3 cellular contexts compared by ENCODE assay signal in the genomic region with DNA sequence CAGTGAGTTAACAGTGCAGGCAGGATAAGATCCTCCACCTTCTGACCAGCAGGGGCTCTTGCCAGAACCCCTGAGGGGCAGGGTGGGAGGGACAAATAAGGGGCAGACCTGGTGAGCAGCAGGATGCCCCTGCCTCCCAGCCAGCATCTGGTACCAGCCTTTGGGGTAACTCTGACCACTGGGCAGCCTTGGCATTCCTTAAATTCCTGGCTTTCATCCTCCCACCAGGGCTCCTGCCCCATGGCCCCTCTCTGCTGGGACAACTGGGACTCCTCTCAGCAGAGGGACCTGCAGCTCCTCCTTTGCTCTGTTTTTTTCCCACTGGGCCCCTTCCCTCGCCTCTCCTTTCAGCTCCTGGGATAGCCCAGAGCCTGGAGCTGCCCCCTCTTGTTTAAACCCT.
TF ChIP-seq lines count a peak whose summit lies in the region.

No MANE protein-coding gene starts in this region.

TF ChIP-seq in GM23338, 12 proteins besides CTCF, POLR2A, EP300 and RAD21:
- TF ChIP-seq ZNF331 (CRISPR knock-in tag; IDR thresholded peaks at IDR 0.05; ENCODE audit: low read depth) (no peak), EZH2 (IDR thresholded peaks at IDR 0.05; ENCODE audit: low read depth, unreplicated experiment) (no peak), EZH2phosphoT487 (IDR thresholded peaks at IDR 0.05; ENCODE audit: unreplicated experiment) (no peak), STAT1 (IDR thresholded peaks at IDR 0.05; ENCODE audit: unreplicated experiment) (no peak)
- TF ChIP-seq, protein P1, sequence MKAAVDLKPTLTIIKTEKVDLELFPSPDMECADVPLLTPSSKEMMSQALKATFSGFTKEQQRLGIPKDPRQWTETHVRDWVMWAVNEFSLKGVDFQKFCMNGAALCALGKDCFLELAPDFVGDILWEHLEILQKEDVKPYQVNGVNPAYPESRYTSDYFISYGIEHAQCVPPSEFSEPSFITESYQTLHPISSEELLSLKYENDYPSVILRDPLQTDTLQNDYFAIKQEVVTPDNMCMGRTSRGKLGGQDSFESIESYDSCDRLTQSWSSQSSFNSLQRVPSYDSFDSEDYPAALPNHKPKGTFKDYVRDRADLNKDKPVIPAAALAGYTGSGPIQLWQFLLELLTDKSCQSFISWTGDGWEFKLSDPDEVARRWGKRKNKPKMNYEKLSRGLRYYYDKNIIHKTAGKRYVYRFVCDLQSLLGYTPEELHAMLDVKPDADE (IDR thresholded peaks at IDR 0.05) = no peak

TF ChIP-seq in Ishikawa, 13 proteins besides CTCF, POLR2A, EP300 and RAD21:
- TF ChIP-seq TEAD4 (IDR thresholded peaks at IDR 0.05) (peak; percentile 87), FOXM1 (IDR thresholded peaks at IDR 0.05; ENCODE audit: borderline replicate concordance, low read depth) (no peak)

TF ChIP-seq in H1, 55 proteins besides CTCF, POLR2A, EP300 and RAD21:
- TF ChIP-seq GTF2F1 (IDR thresholded peaks at IDR 0.05; ENCODE audit: borderline replicate concordance, low read depth, low read length) = no peak
- TF ChIP-seq CREB1 (IDR thresholded peaks at IDR 0.05) = no peak
- no peak for TF ChIP-seq JUN (IDR thresholded peaks at IDR 0.05; ENCODE audit: low read depth, low read length)
- TF ChIP-seq CHD2 (IDR thresholded peaks at IDR 0.05; ENCODE audit: low read length) = no peak
- TF ChIP-seq, protein P2, sequence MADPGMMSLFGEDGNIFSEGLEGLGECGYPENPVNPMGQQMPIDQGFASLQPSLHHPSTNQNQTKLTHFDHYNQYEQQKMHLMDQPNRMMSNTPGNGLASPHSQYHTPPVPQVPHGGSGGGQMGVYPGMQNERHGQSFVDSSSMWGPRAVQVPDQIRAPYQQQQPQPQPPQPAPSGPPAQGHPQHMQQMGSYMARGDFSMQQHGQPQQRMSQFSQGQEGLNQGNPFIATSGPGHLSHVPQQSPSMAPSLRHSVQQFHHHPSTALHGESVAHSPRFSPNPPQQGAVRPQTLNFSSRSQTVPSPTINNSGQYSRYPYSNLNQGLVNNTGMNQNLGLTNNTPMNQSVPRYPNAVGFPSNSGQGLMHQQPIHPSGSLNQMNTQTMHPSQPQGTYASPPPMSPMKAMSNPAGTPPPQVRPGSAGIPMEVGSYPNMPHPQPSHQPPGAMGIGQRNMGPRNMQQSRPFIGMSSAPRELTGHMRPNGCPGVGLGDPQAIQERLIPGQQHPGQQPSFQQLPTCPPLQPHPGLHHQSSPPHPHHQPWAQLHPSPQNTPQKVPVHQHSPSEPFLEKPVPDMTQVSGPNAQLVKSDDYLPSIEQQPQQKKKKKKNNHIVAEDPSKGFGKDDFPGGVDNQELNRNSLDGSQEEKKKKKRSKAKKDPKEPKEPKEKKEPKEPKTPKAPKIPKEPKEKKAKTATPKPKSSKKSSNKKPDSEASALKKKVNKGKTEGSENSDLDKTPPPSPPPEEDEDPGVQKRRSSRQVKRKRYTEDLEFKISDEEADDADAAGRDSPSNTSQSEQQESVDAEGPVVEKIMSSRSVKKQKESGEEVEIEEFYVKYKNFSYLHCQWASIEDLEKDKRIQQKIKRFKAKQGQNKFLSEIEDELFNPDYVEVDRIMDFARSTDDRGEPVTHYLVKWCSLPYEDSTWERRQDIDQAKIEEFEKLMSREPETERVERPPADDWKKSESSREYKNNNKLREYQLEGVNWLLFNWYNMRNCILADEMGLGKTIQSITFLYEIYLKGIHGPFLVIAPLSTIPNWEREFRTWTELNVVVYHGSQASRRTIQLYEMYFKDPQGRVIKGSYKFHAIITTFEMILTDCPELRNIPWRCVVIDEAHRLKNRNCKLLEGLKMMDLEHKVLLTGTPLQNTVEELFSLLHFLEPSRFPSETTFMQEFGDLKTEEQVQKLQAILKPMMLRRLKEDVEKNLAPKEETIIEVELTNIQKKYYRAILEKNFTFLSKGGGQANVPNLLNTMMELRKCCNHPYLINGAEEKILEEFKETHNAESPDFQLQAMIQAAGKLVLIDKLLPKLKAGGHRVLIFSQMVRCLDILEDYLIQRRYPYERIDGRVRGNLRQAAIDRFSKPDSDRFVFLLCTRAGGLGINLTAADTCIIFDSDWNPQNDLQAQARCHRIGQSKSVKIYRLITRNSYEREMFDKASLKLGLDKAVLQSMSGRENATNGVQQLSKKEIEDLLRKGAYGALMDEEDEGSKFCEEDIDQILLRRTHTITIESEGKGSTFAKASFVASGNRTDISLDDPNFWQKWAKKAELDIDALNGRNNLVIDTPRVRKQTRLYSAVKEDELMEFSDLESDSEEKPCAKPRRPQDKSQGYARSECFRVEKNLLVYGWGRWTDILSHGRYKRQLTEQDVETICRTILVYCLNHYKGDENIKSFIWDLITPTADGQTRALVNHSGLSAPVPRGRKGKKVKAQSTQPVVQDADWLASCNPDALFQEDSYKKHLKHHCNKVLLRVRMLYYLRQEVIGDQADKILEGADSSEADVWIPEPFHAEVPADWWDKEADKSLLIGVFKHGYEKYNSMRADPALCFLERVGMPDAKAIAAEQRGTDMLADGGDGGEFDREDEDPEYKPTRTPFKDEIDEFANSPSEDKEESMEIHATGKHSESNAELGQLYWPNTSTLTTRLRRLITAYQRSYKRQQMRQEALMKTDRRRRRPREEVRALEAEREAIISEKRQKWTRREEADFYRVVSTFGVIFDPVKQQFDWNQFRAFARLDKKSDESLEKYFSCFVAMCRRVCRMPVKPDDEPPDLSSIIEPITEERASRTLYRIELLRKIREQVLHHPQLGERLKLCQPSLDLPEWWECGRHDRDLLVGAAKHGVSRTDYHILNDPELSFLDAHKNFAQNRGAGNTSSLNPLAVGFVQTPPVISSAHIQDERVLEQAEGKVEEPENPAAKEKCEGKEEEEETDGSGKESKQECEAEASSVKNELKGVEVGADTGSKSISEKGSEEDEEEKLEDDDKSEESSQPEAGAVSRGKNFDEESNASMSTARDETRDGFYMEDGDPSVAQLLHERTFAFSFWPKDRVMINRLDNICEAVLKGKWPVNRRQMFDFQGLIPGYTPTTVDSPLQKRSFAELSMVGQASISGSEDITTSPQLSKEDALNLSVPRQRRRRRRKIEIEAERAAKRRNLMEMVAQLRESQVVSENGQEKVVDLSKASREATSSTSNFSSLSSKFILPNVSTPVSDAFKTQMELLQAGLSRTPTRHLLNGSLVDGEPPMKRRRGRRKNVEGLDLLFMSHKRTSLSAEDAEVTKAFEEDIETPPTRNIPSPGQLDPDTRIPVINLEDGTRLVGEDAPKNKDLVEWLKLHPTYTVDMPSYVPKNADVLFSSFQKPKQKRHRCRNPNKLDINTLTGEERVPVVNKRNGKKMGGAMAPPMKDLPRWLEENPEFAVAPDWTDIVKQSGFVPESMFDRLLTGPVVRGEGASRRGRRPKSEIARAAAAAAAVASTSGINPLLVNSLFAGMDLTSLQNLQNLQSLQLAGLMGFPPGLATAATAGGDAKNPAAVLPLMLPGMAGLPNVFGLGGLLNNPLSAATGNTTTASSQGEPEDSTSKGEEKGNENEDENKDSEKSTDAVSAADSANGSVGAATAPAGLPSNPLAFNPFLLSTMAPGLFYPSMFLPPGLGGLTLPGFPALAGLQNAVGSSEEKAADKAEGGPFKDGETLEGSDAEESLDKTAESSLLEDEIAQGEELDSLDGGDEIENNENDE (IDR thresholded peaks at IDR 0.05; ENCODE audit: insufficient replicate concordance, low read length) = no peak
- TF ChIP-seq TBP (IDR thresholded peaks at IDR 0.05; ENCODE audit: low read depth, low read length) = no peak
- no peak for TF ChIP-seq TAF7 (optimal IDR thresholded peaks at IDR 0.05; ENCODE audit: borderline replicate concordance, low read depth, low read length)
- no peak for TF ChIP-seq RBBP5 (IDR thresholded peaks at IDR 0.05; ENCODE audit: borderline replicate concordance, low read depth, low read length)
- TF ChIP-seq HDAC2 (IDR thresholded peaks at IDR 0.05; ENCODE audit: borderline replicate concordance in 1 of 2, low read depth in 2 of 2, low read length in 2 of 2) = peak in 1 of 2 experiments; percentile 76; a peak in 1 of 4 replicates
- TF ChIP-seq, protein P3, sequence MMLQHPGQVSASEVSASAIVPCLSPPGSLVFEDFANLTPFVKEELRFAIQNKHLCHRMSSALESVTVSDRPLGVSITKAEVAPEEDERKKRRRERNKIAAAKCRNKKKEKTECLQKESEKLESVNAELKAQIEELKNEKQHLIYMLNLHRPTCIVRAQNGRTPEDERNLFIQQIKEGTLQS (IDR thresholded peaks at IDR 0.05; ENCODE audit: insufficient read depth, low read depth, low read length) = no peak
- no peak for TF ChIP-seq TAF1 (IDR thresholded peaks at IDR 0.05; ENCODE audit: low read depth, low read length)
- TF ChIP-seq ASH2L (IDR thresholded peaks at IDR 0.05; ENCODE audit: low read length) = peak; percentile 81
- TF ChIP-seq SP4 (IDR thresholded peaks at IDR 0.05; ENCODE audit: low read length) = no peak
- no peak; the same call in 1 of the 2 replicates for TF ChIP-seq KDM1A (IDR thresholded peaks at IDR 0.05; ENCODE audit: borderline replicate concordance, low read length)
- no peak for TF ChIP-seq RNF2 (IDR thresholded peaks at IDR 0.05; ENCODE audit: borderline replicate concordance, low read depth, low read length, missing control alignments, poor library complexity, severe bottlenecking)
- no peak for TF ChIP-seq JUND (IDR thresholded peaks at IDR 0.05; ENCODE audit: low read length)
- TF ChIP-seq BRCA1 (IDR thresholded peaks at IDR 0.05; ENCODE audit: low read depth, low read length) = no peak
- TF ChIP-seq SIN3A (conservative IDR thresholded peaks at IDR 0.05 in 1 of 2, IDR thresholded peaks at IDR 0.05 in 1 of 2; ENCODE audit: low read depth in 1 of 2, low read length in 2 of 2) = no peak
- no peak for TF ChIP-seq NANOG (IDR thresholded peaks at IDR 0.05; ENCODE audit: insufficient read depth, low read depth, low read length, poor library complexity, severe bottlenecking)
- no peak for TF ChIP-seq NRF1 (IDR thresholded peaks at IDR 0.05; ENCODE audit: low read depth, low read length)
- no peak for TF ChIP-seq SUZ12 (IDR thresholded peaks at IDR 0.05; ENCODE audit: low read length)
- TF ChIP-seq SIRT6 (IDR thresholded peaks at IDR 0.05; ENCODE audit: low read length) = no peak
- TF ChIP-seq BCL11A (IDR thresholded peaks at IDR 0.05; ENCODE audit: low read depth in 2 of 2, low read length in 2 of 2) = no peak
- no peak for TF ChIP-seq EGR1 (IDR thresholded peaks at IDR 0.05; ENCODE audit: borderline replicate concordance, low read depth, low read length)
- TF ChIP-seq YY1 (IDR thresholded peaks at IDR 0.05; ENCODE audit: low read depth, low read length) = 0 out of 2 replicates have a peak, but pooled peaks have one; percentile 27
- TF ChIP-seq HDAC6 (IDR thresholded peaks at IDR 0.05; ENCODE audit: low read depth, low read length) = no peak
- TF ChIP-seq SAP30 (IDR thresholded peaks at IDR 0.05; ENCODE audit: insufficient read depth, insufficient replicate concordance, low read length) = no peak
- TF ChIP-seq KDM5A (IDR thresholded peaks at IDR 0.05; ENCODE audit: low read length) = no peak
- no peak for TF ChIP-seq PHF8 (conservative IDR thresholded peaks at IDR 0.05; ENCODE audit: low read depth, low read length)
- no peak for TF ChIP-seq RXRA (IDR thresholded peaks at IDR 0.05; ENCODE audit: insufficient read depth, low read depth, low read length)
- TF ChIP-seq TEAD4 (IDR thresholded peaks at IDR 0.05; ENCODE audit: low read depth, low read length) = peak; percentile 99
- no peak for TF ChIP-seq SIX5 (IDR thresholded peaks at IDR 0.05; ENCODE audit: low read depth, low read length)
- TF ChIP-seq, protein P4, sequence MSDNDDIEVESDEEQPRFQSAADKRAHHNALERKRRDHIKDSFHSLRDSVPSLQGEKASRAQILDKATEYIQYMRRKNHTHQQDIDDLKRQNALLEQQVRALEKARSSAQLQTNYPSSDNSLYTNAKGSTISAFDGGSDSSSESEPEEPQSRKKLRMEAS (IDR thresholded peaks at IDR 0.05) = no peak
- no peak for TF ChIP-seq KDM4A (IDR thresholded peaks at IDR 0.05; ENCODE audit: low read depth, low read length, severe bottlenecking)
- TF ChIP-seq BACH1 (IDR thresholded peaks at IDR 0.05; ENCODE audit: low read length) = no peak
- TF ChIP-seq POU5F1 (IDR thresholded peaks at IDR 0.05; ENCODE audit: low read depth, low read length) = no peak
- no peak for TF ChIP-seq CHD1 (IDR thresholded peaks at IDR 0.05; ENCODE audit: low read depth, low read length)
- no peak for TF ChIP-seq GABPA (IDR thresholded peaks at IDR 0.05; ENCODE audit: borderline replicate concordance, insufficient read depth, low read length)
- TF ChIP-seq TCF12 (IDR thresholded peaks at IDR 0.05; ENCODE audit: low read depth, low read length) = peak; percentile 75; the same call in 1 of the 2 replicates
- TF ChIP-seq, protein P5, sequence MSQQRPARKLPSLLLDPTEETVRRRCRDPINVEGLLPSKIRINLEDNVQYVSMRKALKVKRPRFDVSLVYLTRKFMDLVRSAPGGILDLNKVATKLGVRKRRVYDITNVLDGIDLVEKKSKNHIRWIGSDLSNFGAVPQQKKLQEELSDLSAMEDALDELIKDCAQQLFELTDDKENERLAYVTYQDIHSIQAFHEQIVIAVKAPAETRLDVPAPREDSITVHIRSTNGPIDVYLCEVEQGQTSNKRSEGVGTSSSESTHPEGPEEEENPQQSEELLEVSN (IDR thresholded peaks at IDR 0.05) = no peak
- TF ChIP-seq SRF (IDR thresholded peaks at IDR 0.05; ENCODE audit: low read depth, low read length) = no peak
- no peak for TF ChIP-seq POLR2AphosphoS5 (IDR thresholded peaks at IDR 0.05; ENCODE audit: low read depth, low read length)
- no peak for TF ChIP-seq FOSL1 (IDR thresholded peaks at IDR 0.05; ENCODE audit: insufficient read depth, low read depth, low read length)
- no peak for TF ChIP-seq CTBP2 (IDR thresholded peaks at IDR 0.05; ENCODE audit: borderline replicate concordance, insufficient read depth, insufficient read length, low read length)
- TF ChIP-seq, protein P6, sequence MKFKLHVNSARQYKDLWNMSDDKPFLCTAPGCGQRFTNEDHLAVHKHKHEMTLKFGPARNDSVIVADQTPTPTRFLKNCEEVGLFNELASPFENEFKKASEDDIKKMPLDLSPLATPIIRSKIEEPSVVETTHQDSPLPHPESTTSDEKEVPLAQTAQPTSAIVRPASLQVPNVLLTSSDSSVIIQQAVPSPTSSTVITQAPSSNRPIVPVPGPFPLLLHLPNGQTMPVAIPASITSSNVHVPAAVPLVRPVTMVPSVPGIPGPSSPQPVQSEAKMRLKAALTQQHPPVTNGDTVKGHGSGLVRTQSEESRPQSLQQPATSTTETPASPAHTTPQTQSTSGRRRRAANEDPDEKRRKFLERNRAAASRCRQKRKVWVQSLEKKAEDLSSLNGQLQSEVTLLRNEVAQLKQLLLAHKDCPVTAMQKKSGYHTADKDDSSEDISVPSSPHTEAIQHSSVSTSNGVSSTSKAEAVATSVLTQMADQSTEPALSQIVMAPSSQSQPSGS (IDR thresholded peaks at IDR 0.05; ENCODE audit: low read length) = no peak
- TF ChIP-seq ZNF274 (IDR thresholded peaks at IDR 0.05; ENCODE audit: borderline replicate concordance, extremely low read depth, low read length) = no peak
- no peak for TF ChIP-seq RFX5 (IDR thresholded peaks at IDR 0.05; ENCODE audit: borderline replicate concordance, low read depth, low read length)
- peak; percentile 39; the same call in 1 of the 2 replicates for TF ChIP-seq SP1 (IDR thresholded peaks at IDR 0.05; ENCODE audit: low read depth, low read length)
- no peak for TF ChIP-seq MAFK (IDR thresholded peaks at IDR 0.05; ENCODE audit: low read depth, low read length)
